Comparison of ENCODE assay signal across 1 cellular context in genomic region chr2:164717000-164717597, GRCh38.
TF ChIP-seq lines count a peak whose summit lies in the region.

No MANE protein-coding gene starts in this region.

TF ChIP-seq in H1, 55 proteins besides CTCF, POLR2A, EP300 and RAD21 (continued from another document):
- TF ChIP-seq CHD7 (IDR thresholded peaks at IDR 0.05; ENCODE audit: insufficient replicate concordance, low read length) (no peak), HDAC6 (IDR thresholded peaks at IDR 0.05; ENCODE audit: low read depth, low read length) (no peak), BACH1 (IDR thresholded peaks at IDR 0.05; ENCODE audit: low read length) (no peak)
TF ChIP-seq in H1: peak in this region for 0.
